ENCODE assay signal across 19 cellular contexts in genomic region chr10:56623064-56623463, GRCh38.
A peak's percentile ranks its signal among the peaks of the same experiment; 100 is the strongest.
DNase-seq lines count a peak whose midpoint lies in the region; ATAC-seq and TF ChIP-seq lines count a peak whose summit lies in the region.
"Had no signal": no experiment of that assay in that cellular context is flagged by ENCODE, and none has a peak within 500 bp of the region (broad histone marks: within the 10 kb centered on the region; RNA-seq: fewer than 3 reads in every experiment).

No MANE protein-coding gene starts in this region.

- intact Hi-C loops in MCF 10A (cut with micrococcal nuclease): no loop called here
- intact Hi-C loops in breast epithelium (cut with DNase I; ENCODE audit: low total_unique reads): no loop called here

- H3K27ac Mint-ChIP-seq in MCF 10A (ENCODE audit: low read depth, unreplicated experiment): peak overlapping the region; percentile 86

- POLR2A ChIA-PET in MCF 10A (lab: Yijun Ruan, JAX): no interaction called here

- no peaks in the 10 kb centered on the region for H3K4me1 ChIP-seq in breast epithelium
- H3K4me1 ChIP-seq: colonic mucosa, left lung, sigmoid colon, stomach had no signal

- no peaks in the 10 kb centered on the region for H3K9me3 ChIP-seq in breast epithelium
- H3K9me3 ChIP-seq: colonic mucosa, left lung, sigmoid colon, stomach had no signal

- H3K36me3 ChIP-seq in breast epithelium: no peaks in the 10 kb centered on the region
- H3K36me3 ChIP-seq: colonic mucosa, left lung, sigmoid colon, stomach had no signal

- peak; percentile 46 for ATAC-seq in HG03457 (IDR thresholded peaks at IDR 0.05; ENCODE audit: unreplicated experiment)

- no peak for TF ChIP-seq CTCF in MCF 10A (IDR thresholded peaks at IDR 0.05; ENCODE audit: unreplicated experiment)
- no peak for TF ChIP-seq CTCF in breast epithelium (IDR thresholded peaks at IDR 0.05)

- no peaks in the 10 kb centered on the region for H3K36me3 Mint-ChIP-seq in MCF 10A (ENCODE audit: insufficient read depth, unreplicated experiment)

- peaks cover 11% of the 10 kb centered on the region for H3K4me1 Mint-ChIP-seq in MCF 10A (ENCODE audit: insufficient read depth, unreplicated experiment)

- no TSS peak for BruUV-seq in MCF 10A (replicated peaks; lab: Mats Ljungman, UMichigan)

- no peaks in the 10 kb centered on the region for H3K27me3 Mint-ChIP-seq in MCF 10A (ENCODE audit: insufficient read depth, unreplicated experiment)

- H3K4me3 ChIP-seq in breast epithelium: peak overlapping the region in 1 of 3 donors; percentile 51
- H3K4me3 ChIP-seq: colonic mucosa, left lung had no signal

- H3K27me3 ChIP-seq in breast epithelium: no peaks in the 10 kb centered on the region
- H3K27me3 ChIP-seq: colonic mucosa, left lung, sigmoid colon, stomach had no signal

- no peak for TF ChIP-seq POLR2A in breast epithelium (IDR thresholded peaks at IDR 0.05)

- H3K9me3 Mint-ChIP-seq in MCF 10A (ENCODE audit: unreplicated experiment): no peaks in the 10 kb centered on the region

- DNase-seq in MCF 10A (ENCODE audit: unreplicated experiment) (no peak), breast epithelium (ENCODE audit: low spot score in 2 of 2) (no peak), left kidney (ENCODE audit: low read depth, low spot score) (peak; percentile 15), NCI-H2029 (lab: John Stamatoyannopoulos, UW) (no peak), NCI-H2227 (lab: John Stamatoyannopoulos, UW; ENCODE audit: unreplicated experiment) (no peak), AML-193 (lab: John Stamatoyannopoulos, UW) (no peak), HuH-7 (ENCODE audit: low spot score) (no peak)
- DNase-seq: activated CD4-positive, alpha-beta T cell treated with anti-CD3 and anti-CD28 coated beads, Interleukin-2, amount 50 U/mL, for 48 hours; anterior cingulate cortex; colonic mucosa; left lung; NCI-H2081 treated with DMSO at 0.1 percent for 48 hours; NCI-H82; SHP77; sigmoid colon; stomach; T-helper 9 cell had no signal

- peak overlapping the region; percentile 66 for H3K4me3 Mint-ChIP-seq in MCF 10A (ENCODE audit: unreplicated experiment)

- H3K27ac ChIP-seq in breast epithelium: no peak overlapping the region
- H3K27ac ChIP-seq: colonic mucosa, HL-60, left lung, sigmoid colon, stomach had no signal

- CTCF ChIA-PET in MCF 10A (lab: Yijun Ruan, JAX): interaction anchor here (0.6 kb wide), 1 partner anchor 272 kb away, joined by 3 read pairs; no protein-coding TSS in a partner anchor
